19 cellular contexts compared by ENCODE assay signal in genomic region chr4:7656244-7656800, GRCh38.
"Had no signal": no experiment of that assay in that cellular context is flagged by ENCODE, and none has a peak within 500 bp of the region (broad histone marks: within the 10 kb centered on the region; RNA-seq: fewer than 3 reads in every experiment).

No MANE protein-coding gene starts in this region.

- H3K27ac ChIP-seq: brain microvascular endothelial cell, coronary artery, heart left ventricle, left ventricle myocardium inferior, pancreas, thyroid gland had no signal

- H3K9me3 Mint-ChIP-seq: activated CD4-positive, alpha-beta T cell treated with anti-CD3 and anti-CD28 coated beads, Interleukin-2, amount 10 ng/mL, durations not matched to agents 7 days and 5 days; activated naive CD4-positive, alpha-beta T cell treated with anti-CD3 and anti-CD28 coated beads for 36 hours; activated T-cell treated with anti-CD3 and anti-CD28 coated beads, Interleukin-2, amount 50 U/mL, for 24 hours; central memory CD8-positive, alpha-beta T cell; memory B cell; naive thymus-derived CD8-positive, alpha-beta T cell had no signal

- H3K9me3 ChIP-seq: heart left ventricle, left ventricle myocardium inferior, pancreas, thyroid gland had no signal

- H3K4me3 ChIP-seq: coronary artery, heart left ventricle, left ventricle myocardium inferior, pancreas, smooth muscle cell, thyroid gland had no signal

- H3K4me3 Mint-ChIP-seq: activated CD4-positive, alpha-beta T cell treated with anti-CD3 and anti-CD28 coated beads, Interleukin-2, amount 10 ng/mL, durations not matched to agents 7 days and 5 days; activated CD8-positive, alpha-beta T cell treated with anti-CD3 and anti-CD28 coated beads, Interleukin-2, amount 10 ng/mL, durations not matched to agents 7 days and 5 days; activated naive CD4-positive, alpha-beta T cell treated with anti-CD3 and anti-CD28 coated beads for 36 hours; activated T-cell treated with anti-CD3 and anti-CD28 coated beads, Interleukin-2, amount 50 U/mL, for 24 hours; central memory CD8-positive, alpha-beta T cell; memory B cell; naive thymus-derived CD8-positive, alpha-beta T cell had no signal

- H3K27ac Mint-ChIP-seq: activated CD4-positive, alpha-beta T cell treated with anti-CD3 and anti-CD28 coated beads, Interleukin-2, amount 10 ng/mL, durations not matched to agents 7 days and 5 days; activated CD8-positive, alpha-beta T cell treated with anti-CD3 and anti-CD28 coated beads, Interleukin-2, amount 10 ng/mL, durations not matched to agents 7 days and 5 days; activated naive CD4-positive, alpha-beta T cell treated with anti-CD3 and anti-CD28 coated beads for 36 hours; activated T-cell treated with anti-CD3 and anti-CD28 coated beads, Interleukin-2, amount 50 U/mL, for 24 hours; memory B cell; naive thymus-derived CD8-positive, alpha-beta T cell had no signal

- H3K36me3 ChIP-seq: brain microvascular endothelial cell, heart left ventricle, left ventricle myocardium inferior, pancreas, thyroid gland had no signal

- H3K36me3 Mint-ChIP-seq: memory B cell; naive thymus-derived CD8-positive, alpha-beta T cell had no signal

- H3K27me3 Mint-ChIP-seq: activated CD4-positive, alpha-beta T cell treated with anti-CD3 and anti-CD28 coated beads, Interleukin-2, amount 10 ng/mL, durations not matched to agents 7 days and 5 days; central memory CD8-positive, alpha-beta T cell; memory B cell had no signal

- H3K27me3 ChIP-seq: brain microvascular endothelial cell, pancreas, thyroid gland had no signal

- H3K4me1 ChIP-seq: left ventricle myocardium inferior, pancreas had no signal

- ATAC-seq: activated CD8-positive, alpha-beta T cell treated with anti-CD3 and anti-CD28 coated beads, Interleukin-2, amount 10 ng/mL, durations not matched to agents 7 days and 5 days; heart left ventricle; naive thymus-derived CD8-positive, alpha-beta T cell; sciatic nerve had no signal

- DNase-seq: activated CD4-positive, alpha-beta T cell treated with anti-CD3 and anti-CD28 coated beads, Interleukin-2, amount 10 ng/mL, durations not matched to agents 7 days and 5 days; activated CD8-positive, alpha-beta T cell treated with anti-CD3 and anti-CD28 coated beads, Interleukin-2, amount 10 ng/mL, durations not matched to agents 7 days and 5 days; activated naive CD4-positive, alpha-beta T cell treated with anti-CD3 and anti-CD28 coated beads for 36 hours; activated T-cell treated with anti-CD3 and anti-CD28 coated beads, Interleukin-2, amount 50 U/mL, for 24 hours; brain microvascular endothelial cell; erythroblast; left ventricle myocardium inferior; naive thymus-derived CD8-positive, alpha-beta T cell; pancreas; stimulated activated CD8-positive, alpha-beta memory T cell treated with anti-CD3 and anti-CD28 coated beads, Interleukin-4, amount 100 ng/mL, for 48 hours; stimulated activated naive CD4-positive, alpha-beta T cell; T-helper 9 cell; thyroid gland had no signal

- H3K4me1 Mint-ChIP-seq: memory B cell had no signal
